9 cellular contexts compared by ENCODE assay signal in genomic region chr2:16650287-16651249, GRCh38. TPM values are rescaled to one million over a fixed set of nuclear protein-coding genes. Genes with fewer than 3 reads are reported as not detected.
DNase-seq lines count a peak whose midpoint lies in the region; ATAC-seq and TF ChIP-seq lines count a peak whose summit lies in the region.
"Had no signal": no experiment of that assay in that cellular context is flagged by ENCODE, and none has a peak within 500 bp of the region (broad histone marks: within the 10 kb centered on the region; RNA-seq: fewer than 3 reads in every experiment).

No MANE protein-coding gene starts in this region.

- no peaks in the 10 kb centered on the region for H3K9me3 ChIP-seq in stomach

- H3K36me3 ChIP-seq in stomach: no peaks in the 10 kb centered on the region

- TF ChIP-seq EP300 in stomach (IDR thresholded peaks at IDR 0.05): no peak

- H3K4me3 ChIP-seq in astrocyte of the cerebellum (ENCODE audit: low read depth, low read length) (peak overlapping the region; percentile 23), stomach (peak overlapping the region; percentile 13 to 18 (median 14))

- intact Hi-C loops in stomach (cut with DNase I; ENCODE audit: low total_unique reads): no loop called here

- no peak for TF ChIP-seq POLR2A in stomach (IDR thresholded peaks at IDR 0.05)

- peak overlapping the region; percentile 73 to 96 (median 88) for H3K4me3 Mint-ChIP-seq in IgD-negative memory B cell
- no peak overlapping the region for H3K4me3 Mint-ChIP-seq in endothelial cell (ENCODE audit: unreplicated experiment)

- ATAC-seq in GM19455 (IDR thresholded peaks at IDR 0.05; ENCODE audit: unreplicated experiment): no peak

- H3K4me1 ChIP-seq in stomach: peaks cover 38 to 69% (median 48%) of the 10 kb centered on the region in 4 donors

- H3K27me3 ChIP-seq in stomach: no peaks in the 10 kb centered on the region

- no peaks in the 10 kb centered on the region for H3K9me3 Mint-ChIP-seq in IgD-negative memory B cell
- no peaks in the 10 kb centered on the region for H3K9me3 Mint-ChIP-seq in endothelial cell (ENCODE audit: unreplicated experiment)

- peak overlapping the region; percentile 30 to 73 (median 65) for H3K27ac ChIP-seq in stomach

- WGBS in stomach, 5 donors: 20 to 35% (median 26%) methylated on average over 12 of the region's 12 CpGs

- peaks cover 62 to 84% (median 70%) of the 10 kb centered on the region in 3 donors for H3K4me1 Mint-ChIP-seq in IgD-negative memory B cell
- peaks cover 41% of the 10 kb centered on the region for H3K4me1 Mint-ChIP-seq in endothelial cell (ENCODE audit: unreplicated experiment)

- in situ Hi-C loops in astrocyte of the cerebellum (cut with HindIII; ENCODE audit: low sequenced_read_pairs): no loop called here

- H3K36me3 Mint-ChIP-seq in IgD-negative memory B cell (peaks cover 7% of the 10 kb centered on the region), endothelial cell (ENCODE audit: low read depth, unreplicated experiment) (no peaks in the 10 kb centered on the region)

- H3K27me3 Mint-ChIP-seq in IgD-negative memory B cell (no peaks in the 10 kb centered on the region), endothelial cell (ENCODE audit: unreplicated experiment) (peaks cover 3% of the 10 kb centered on the region)

- TF ChIP-seq CTCF in astrocyte of the cerebellum (IDR thresholded peaks at IDR 0.05; ENCODE audit: low read depth, low read length, missing control alignments) (no peak), stomach (IDR thresholded peaks at IDR 0.05) (no peak), GM10266 (IDR thresholded peaks at IDR 0.05; ENCODE audit: control insufficient read depth, insufficient read depth, low read depth, missing control alignments) (no peak), endothelial cell (IDR thresholded peaks at IDR 0.05; ENCODE audit: unreplicated experiment) (no peak)

- H3K27ac Mint-ChIP-seq in IgD-negative memory B cell (peak overlapping the region; percentile 94 to 98 (median 95)), endothelial cell (ENCODE audit: unreplicated experiment) (no peak overlapping the region)

- DNase-seq in astrocyte of the cerebellum (ENCODE audit: low read depth) (peak; percentile 68), kidney glomerular epithelial cell (lab: John Stamatoyannopoulos, UW) (peak; percentile 58), stomach (no peak), GM10266 (ENCODE audit: extremely low spot score) (no peak), GDM1 (lab: John Stamatoyannopoulos, UW) (no peak), endothelial cell (ENCODE audit: low spot score) (no peak)
- DNase-seq: activated CD4-positive, alpha-beta T cell treated with anti-CD3 and anti-CD28 coated beads, Interleukin-2, amount 50 U/mL, for 1 hour had no signal

RNA-seq across cellular contexts. Expression of gene CYRIA, which starts 15.1 kb away (rescaled TPM):
- 31.0 TPM for polyA plus RNA-seq in IgD-negative memory B cell
- total RNA-seq in stomach: 10 to 100 TPM in 2 of 5 donors, 1 to 10 TPM in 2, under 1 TPM in 1; under 0.01 to 12.7 (median 3.3) TPM
- 1 to 10 TPM; 1.9 to 4.4 (median 3.2) TPM for polyA plus RNA-seq in stomach
- 32.4 TPM for total RNA-seq in endothelial cell (ENCODE audit: unreplicated experiment)

Comparison
In these comparisons a context has a peak if more than half of its experiments do, and no peak if none do; other contexts are left out.
1. DNase-seq: peak in astrocyte of the cerebellum (single experiment) and kidney glomerular epithelial cell (single experiment); none in stomach (single experiment), GM10266 (single experiment), GDM1 (single experiment) and endothelial cell (single experiment).